In the genomic region with DNA sequence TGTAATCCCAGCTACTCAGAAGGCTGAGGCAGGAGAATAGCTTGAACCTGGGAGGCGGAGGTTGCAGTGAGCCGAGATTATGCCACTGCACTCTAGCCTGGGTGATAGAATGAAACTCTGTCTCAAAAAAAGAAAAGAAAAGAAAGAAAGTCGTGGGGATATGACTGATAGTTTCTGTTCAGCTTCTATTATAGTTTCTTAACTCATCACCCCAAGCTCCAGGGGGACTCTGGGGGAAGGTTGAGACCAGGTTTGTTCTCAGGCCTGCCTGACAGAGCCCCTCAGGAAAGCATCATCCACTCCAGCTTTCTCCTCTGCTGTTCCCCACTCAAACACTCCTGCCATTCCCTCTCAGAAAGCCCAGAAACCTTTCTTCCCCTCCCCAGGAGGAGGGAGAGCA, we compare ENCODE assay signal across 10 cellular contexts.
"Had no signal": no experiment of that assay in that cellular context is flagged by ENCODE, and none has a peak within 500 bp of the region (broad histone marks: within the 10 kb centered on the region; RNA-seq: fewer than 3 reads in every experiment).

No MANE protein-coding gene starts in this region.

- H3K4me3 ChIP-seq: esophagus muscularis mucosa, lung, right atrium auricular region had no signal

- H3K27ac ChIP-seq: esophagus muscularis mucosa, right atrium auricular region had no signal

- H3K27me3 ChIP-seq: esophagus muscularis mucosa, right atrium auricular region had no signal

- H3K4me1 ChIP-seq: esophagus muscularis mucosa, right atrium auricular region had no signal

- H3K9me3 ChIP-seq: esophagus muscularis mucosa, right atrium auricular region had no signal

- DNase-seq: activated CD4-positive, alpha-beta memory T cell treated with anti-CD3 and anti-CD28 coated beads, Interleukin-2, amount 10 ng/mL, durations not matched to agents 7 days and 5 days; activated CD4-positive, alpha-beta T cell treated with anti-CD3 and anti-CD28 coated beads for 1 hour; activated naive CD4-positive, alpha-beta T cell; activated T-cell treated with anti-CD3 and anti-CD28 coated beads, Interleukin-2, amount 50 U/mL, for 72 hours; immature natural killer cell; naive thymus-derived CD8-positive, alpha-beta T cell; posterior cingulate gyrus had no signal

- H3K27ac Mint-ChIP-seq: activated CD4-positive, alpha-beta memory T cell treated with anti-CD3 and anti-CD28 coated beads, Interleukin-2, amount 10 ng/mL, durations not matched to agents 7 days and 5 days; activated T-cell treated with anti-CD3 and anti-CD28 coated beads, Interleukin-2, amount 50 U/mL, for 72 hours; naive thymus-derived CD8-positive, alpha-beta T cell had no signal

- ATAC-seq: activated T-cell treated with anti-CD3 and anti-CD28 coated beads, Interleukin-2, amount 50 U/mL, for 72 hours; naive thymus-derived CD8-positive, alpha-beta T cell had no signal

- H3K4me3 Mint-ChIP-seq: activated CD4-positive, alpha-beta memory T cell treated with anti-CD3 and anti-CD28 coated beads, Interleukin-2, amount 10 ng/mL, durations not matched to agents 7 days and 5 days; activated T-cell treated with anti-CD3 and anti-CD28 coated beads, Interleukin-2, amount 50 U/mL, for 72 hours; immature natural killer cell; naive thymus-derived CD8-positive, alpha-beta T cell had no signal

- H3K9me3 Mint-ChIP-seq: activated CD4-positive, alpha-beta memory T cell treated with anti-CD3 and anti-CD28 coated beads, Interleukin-2, amount 10 ng/mL, durations not matched to agents 7 days and 5 days; activated T-cell treated with anti-CD3 and anti-CD28 coated beads, Interleukin-2, amount 50 U/mL, for 72 hours; immature natural killer cell; naive thymus-derived CD8-positive, alpha-beta T cell had no signal

- H3K36me3 Mint-ChIP-seq: naive thymus-derived CD8-positive, alpha-beta T cell had no signal

- H3K36me3 ChIP-seq: esophagus muscularis mucosa, right atrium auricular region had no signal
